Comparison of ENCODE assay signal across 20 cellular contexts in the genomic region with DNA sequence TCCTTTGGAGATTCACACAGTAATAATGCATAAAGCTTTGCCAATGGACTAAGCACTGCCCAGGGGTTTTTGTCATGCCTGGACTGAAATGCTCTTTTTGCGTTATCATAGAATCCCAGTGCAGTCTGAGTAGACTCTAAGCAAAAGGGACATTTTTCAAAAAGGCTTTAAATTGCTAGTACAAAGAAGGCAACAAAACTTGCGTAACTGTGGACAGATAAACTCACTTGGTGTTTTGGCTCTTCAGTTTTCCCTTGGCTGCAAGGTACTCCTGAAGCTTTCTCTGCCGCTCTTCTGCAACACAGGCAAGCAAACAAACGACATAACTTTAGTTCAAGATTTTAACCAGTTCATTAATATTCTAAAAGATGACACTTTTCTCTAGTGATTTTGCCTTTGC. TPM values are rescaled to one million over a fixed set of nuclear protein-coding genes. Genes with fewer than 3 reads are reported as not detected.
DNase-seq lines count a peak whose midpoint lies in the region; ATAC-seq, FAIRE-seq and TF ChIP-seq lines count a peak whose summit lies in the region.
"Had no signal": no experiment of that assay in that cellular context is flagged by ENCODE, and none has a peak within 500 bp of the region (broad histone marks: within the 10 kb centered on the region; RNA-seq: fewer than 3 reads in every experiment).

No MANE protein-coding gene starts in this region.

- DNase-seq in A549 (ENCODE audit: low read depth in 1 of 2, low spot score in 1 of 2) (no peak), A673 (ENCODE audit: low spot score) (no peak), NB4 (ENCODE audit: low read depth) (no peak), T1000 (lab: John Stamatoyannopoulos, UW) (no peak)
- DNase-seq: activated effector memory CD4-positive, alpha-beta T cell treated with anti-CD3 and anti-CD28 coated beads, Interleukin-2, amount 50 U/mL, for 16 hours; foreskin keratinocyte; mesendoderm; naive thymus-derived CD8-positive, alpha-beta T cell; NCI-H187; stimulated activated CD4-positive, alpha-beta T cell treated with anti-CD3 and anti-CD28 coated beads, Interleukin-12 subunit alpha, Interleukin-12 subunit beta, amount 100 ng/mL, for 4 hours; T-cell; thyroid gland had no signal

- TF ChIP-seq CTCF in A549 (IDR thresholded peaks at IDR 0.05) (no peak), A673 (conservative IDR thresholded peaks at IDR 0.05; ENCODE audit: low read depth, low read length) (no peak), NB4 (IDR thresholded peaks at IDR 0.05; ENCODE audit: low read depth, low read length) (no peak), brain (conservative IDR thresholded peaks at IDR 0.05) (no peak)

- intact Hi-C loops in A673 (cut with micrococcal nuclease; ENCODE audit: unreplicated experiment) = no loop called here

- CTCF ChIA-PET in A549 (lab: Yijun Ruan, JAX) = interaction anchor here (0.9 to 4.2 kb wide), 3 partner anchors 13 to 179 kb away, joined by 3 to 30 read pairs (median 10); no protein-coding TSS in a partner anchor
- CTCF ChIA-PET in A673 (lab: Charles Lee) = interaction anchor here (0.6 kb wide), 1 partner anchor 123 kb away, joined by 3 read pairs; no protein-coding TSS in a partner anchor

- peaks cover 6% of the 10 kb centered on the region for H3K27me3 Mint-ChIP-seq in brain
- H3K27me3 Mint-ChIP-seq: naive thymus-derived CD8-positive, alpha-beta T cell; T-cell had no signal

- H3K4me1 ChIP-seq in A549 = peaks cover 20% of the 10 kb centered on the region; the same call in 2 of the 3 replicates
- H3K4me1 ChIP-seq in A673 (ENCODE audit: insufficient read depth, low read length, poor library complexity, severe bottlenecking) = peaks cover 10% of the 10 kb centered on the region

- H3K36me3 Mint-ChIP-seq in brain = peaks cover 4% of the 10 kb centered on the region
- H3K36me3 Mint-ChIP-seq: naive thymus-derived CD8-positive, alpha-beta T cell; T-cell had no signal

- no peak overlapping the region for H3K27ac Mint-ChIP-seq in brain
- H3K27ac Mint-ChIP-seq: naive thymus-derived CD8-positive, alpha-beta T cell; stimulated activated effector memory CD8-positive, alpha-beta T cell treated with anti-CD3 and anti-CD28 coated beads, Interleukin-12 subunit alpha, Interleukin-12 subunit beta, amount 100 ng/mL, for 72 hours; T-cell had no signal

- H3K4me3 Mint-ChIP-seq in brain = peak overlapping the region; percentile 39 to 98 (median 94)

- H3K27me3 ChIP-seq in A673 (replicated peaks; ENCODE audit: insufficient read depth, low read depth, low read length, poor library complexity) = no peaks in the 10 kb centered on the region
- H3K27me3 ChIP-seq: ascending aorta, foreskin keratinocyte, thyroid gland had no signal

- no peak for FAIRE-seq in A549 (lab: Jason Lieb, UNC)

- peaks cover 47% of the 10 kb centered on the region for H3K4me1 Mint-ChIP-seq in brain

- no peak overlapping the region for H3K4me3 ChIP-seq in A549
- H3K4me3 ChIP-seq in A673 (ENCODE audit: low read depth, low read length, poor library complexity, severe bottlenecking) = peak overlapping the region; percentile 84
- peak overlapping the region; percentile 12 for H3K4me3 ChIP-seq in NB4 (ENCODE audit: low read depth, low read length)
- H3K4me3 ChIP-seq: ascending aorta, thyroid gland had no signal

- H3K9me3 Mint-ChIP-seq in brain = no peaks in the 10 kb centered on the region
- H3K9me3 Mint-ChIP-seq: naive thymus-derived CD8-positive, alpha-beta T cell; stimulated activated effector memory CD8-positive, alpha-beta T cell treated with anti-CD3 and anti-CD28 coated beads, Interleukin-12 subunit alpha, Interleukin-12 subunit beta, amount 100 ng/mL, for 72 hours; T-cell had no signal

- no peak for TF ChIP-seq POLR2A in A549 (IDR thresholded peaks at IDR 0.05; ENCODE audit: low read length)
- no peak for TF ChIP-seq POLR2A in NB4 (IDR thresholded peaks at IDR 0.05; ENCODE audit: extremely low read depth, insufficient read length)

- WGBS in A549 (ENCODE audit: missing lambda C conversion rate) = 90% methylated on average over 4 of the region's 4 CpGs

- H3K36me3 ChIP-seq in A673 (ENCODE audit: insufficient read depth, low read length, poor library complexity, severe bottlenecking) = peaks cover 46% of the 10 kb centered on the region
- H3K36me3 ChIP-seq: ascending aorta, thyroid gland had no signal

- no peak overlapping the region for H3K27ac ChIP-seq in A549
- no peak overlapping the region for H3K27ac ChIP-seq in A673 (ENCODE audit: low read depth, low read length, poor library complexity, severe bottlenecking)
- H3K27ac ChIP-seq: ascending aorta, thyroid gland had no signal

- H3K9me3 ChIP-seq in A549 (no peaks in the 10 kb centered on the region), A673 (ENCODE audit: low read depth, low read length, poor library complexity, severe bottlenecking) (no peaks in the 10 kb centered on the region)
- H3K9me3 ChIP-seq: ascending aorta, thyroid gland had no signal

- POLR2A ChIA-PET in A549 (lab: Yijun Ruan, JAX) (no interaction called here), A673 (lab: Charles Lee; ENCODE audit: low non-redundant PET) (no interaction called here)

- no peak for TF ChIP-seq EP300 in A549 (IDR thresholded peaks at IDR 0.05)

- TF ChIP-seq RAD21 in A549 (conservative IDR thresholded peaks at IDR 0.05 in 1 of 2, IDR thresholded peaks at IDR 0.05 in 1 of 2) = no peak

- TSS peak; percentile 2 for BruUV-seq in A673 (replicated peaks; lab: Mats Ljungman, UMichigan)

- H3K4me2 ChIP-seq in A549 = peak overlapping the region; percentile 77; the same call in 2 of the 3 replicates

- ATAC-seq in A549 = no peak
- ATAC-seq in HG03139 (IDR thresholded peaks at IDR 0.05; ENCODE audit: unreplicated experiment) = no peak
- ATAC-seq in GM21737 (IDR thresholded peaks at IDR 0.05; ENCODE audit: unreplicated experiment) = no peak
- no peak for ATAC-seq in GM19324 (IDR thresholded peaks at IDR 0.05; ENCODE audit: low FRiP score, unreplicated experiment)
- ATAC-seq: foreskin keratinocyte; naive thymus-derived CD8-positive, alpha-beta T cell; stimulated activated effector memory CD8-positive, alpha-beta T cell treated with anti-CD3 and anti-CD28 coated beads, Interleukin-12 subunit alpha, Interleukin-12 subunit beta, amount 100 ng/mL, for 72 hours; T-cell had no signal

TF ChIP-seq in A549, 52 proteins besides CTCF, POLR2A, EP300 and RAD21 (continues in another document):
- no peak for TF ChIP-seq FOSB (CRISPR knock-in tag; IDR thresholded peaks at IDR 0.05)
- TF ChIP-seq HES2 (IDR thresholded peaks at IDR 0.05) = no peak
- no peak for TF ChIP-seq MYC (IDR thresholded peaks at IDR 0.05; ENCODE audit: borderline replicate concordance, low read length)
- no peak for TF ChIP-seq GATA3 (IDR thresholded peaks at IDR 0.05; ENCODE audit: borderline replicate concordance)
- TF ChIP-seq MAFK (IDR thresholded peaks at IDR 0.05; ENCODE audit: partially characterized antibody) = no peak
- TF ChIP-seq, protein P1, sequence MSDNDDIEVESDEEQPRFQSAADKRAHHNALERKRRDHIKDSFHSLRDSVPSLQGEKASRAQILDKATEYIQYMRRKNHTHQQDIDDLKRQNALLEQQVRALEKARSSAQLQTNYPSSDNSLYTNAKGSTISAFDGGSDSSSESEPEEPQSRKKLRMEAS (IDR thresholded peaks at IDR 0.05) = no peak
- TF ChIP-seq POLR2AphosphoS2 (conservative IDR thresholded peaks at IDR 0.05; ENCODE audit: low read length) = no peak
- no peak for TF ChIP-seq FOXS1 (CRISPR knock-in tag; IDR thresholded peaks at IDR 0.05)
- TF ChIP-seq HDAC2 (IDR thresholded peaks at IDR 0.05) = no peak
- TF ChIP-seq RFX5 (IDR thresholded peaks at IDR 0.05) = no peak
- TF ChIP-seq JUNB (IDR thresholded peaks at IDR 0.05) = no peak

RNA-seq across cellular contexts. Expression of gene CKAP2L, which starts 2.1 kb away (rescaled TPM):
- 11.3 and 14.0 TPM in 2 replicates for polyA plus RNA-seq in A549 (2011; rRNA removed)
- polyA plus RNA-seq in A549 (2012; cell fraction: cytosol; rRNA removed) = 4.3 and 4.4 TPM in 2 replicates
- polyA plus RNA-seq in A549 (2012; cell fraction: nucleus; rRNA removed) = 1.8 and 2.1 TPM in 2 replicates
- polyA plus RNA-seq in A549 (2017; fragmentation: RNase III; extraction: RNeasy Plus Mini Kit Qiagen cat#74134 plus additional on column Dnase treatment) = 14.0 to 17.1 TPM (median 15.9 TPM) in 3 replicates
- polyA minus RNA-seq in A549 (2011; rRNA and poly(A)+ RNA removed) = 3.9 and 7.9 TPM in 2 replicates
- total RNA-seq in A673 (2021) = 48.1 and 49.6 TPM in 2 replicates
- 11.8 TPM for polyA plus RNA-seq in brain (ENCODE audit: insufficient read depth, low read depth, low replicate concordance)
- total RNA-seq: ascending aorta; naive thymus-derived CD8-positive, alpha-beta T cell had no signal
- polyA plus RNA-seq: naive thymus-derived CD8-positive, alpha-beta T cell had no signal

RNA-seq across cellular contexts. Expression of gene IL1A, which starts 22.0 kb away (rescaled TPM):
- polyA plus RNA-seq in A549 (2011; rRNA removed) (0.25 and 0.95 TPM in 2 replicates), A549 (2017; fragmentation: RNase III; extraction: RNeasy Plus Mini Kit Qiagen cat#74134 plus additional on column Dnase treatment) (0.10 to 0.11 TPM in 2 of 3 replicates, not detected in the other), brain (ENCODE audit: insufficient read depth, low read depth, low replicate concordance) (not detected)
- polyA plus RNA-seq in A549 (2012; cell fraction: cytosol; rRNA removed) = 0.10 and 0.12 TPM in 2 replicates
- polyA plus RNA-seq in A549 (2012; cell fraction: nucleus; rRNA removed) = 0.06 and 0.22 TPM in 2 replicates
- polyA minus RNA-seq in A549 (2011; rRNA and poly(A)+ RNA removed) = 0.50 TPM in 1 of 2 replicates, not detected in the other
- total RNA-seq in A673 (2021) = 5.4 and 6.3 TPM in 2 replicates
- total RNA-seq: ascending aorta; naive thymus-derived CD8-positive, alpha-beta T cell had no signal
- polyA plus RNA-seq: naive thymus-derived CD8-positive, alpha-beta T cell had no signal

RNA-seq across cellular contexts. Expression of gene NT5DC4, which starts 41.5 kb away (rescaled TPM):
- polyA plus RNA-seq in A549 (2011; rRNA removed) (not detected in 2 replicates), A549 (2017; fragmentation: RNase III; extraction: RNeasy Plus Mini Kit Qiagen cat#74134 plus additional on column Dnase treatment) (not detected in 3 replicates), brain (ENCODE audit: insufficient read depth, low read depth, low replicate concordance) (not detected)
- polyA plus RNA-seq in A549 (2012; cell fraction: cytosol; rRNA removed) = not detected in 2 replicates
- 0.01 TPM in 1 of 2 replicates, not detected in the other for polyA plus RNA-seq in A549 (2012; cell fraction: nucleus; rRNA removed)
- not detected in 2 replicates for polyA minus RNA-seq in A549 (2011; rRNA and poly(A)+ RNA removed)
- total RNA-seq in A673 (2021) = not detected in 2 replicates
- total RNA-seq: ascending aorta; M059J; naive thymus-derived CD8-positive, alpha-beta T cell; T-cell; thyroid gland had no signal
- polyA plus RNA-seq: BJ; naive thymus-derived CD8-positive, alpha-beta T cell had no signal
